Comparison of ENCODE assay signal across 24 cellular contexts in the genomic region with DNA sequence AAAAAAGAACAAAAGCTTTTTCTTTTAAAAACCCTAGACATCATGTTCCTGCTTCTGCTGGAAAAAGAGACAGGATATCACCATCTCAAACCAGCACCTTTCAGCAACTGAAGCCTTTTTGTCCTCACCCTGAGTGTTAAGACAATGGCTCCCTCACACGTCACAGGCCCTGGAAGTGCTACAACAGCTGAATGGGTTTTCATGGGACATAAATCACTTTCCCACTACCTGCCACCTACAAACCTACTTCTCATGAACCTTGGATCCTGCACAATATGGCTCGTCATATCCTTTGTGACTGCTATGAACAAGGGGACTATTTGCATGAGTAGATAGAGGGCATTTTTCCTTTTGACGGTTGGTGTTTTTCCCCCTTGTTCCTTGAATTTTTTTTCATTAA.
A peak's percentile ranks its signal among the peaks of the same experiment; 100 is the strongest.
DNase-seq lines count a peak whose midpoint lies in the region; ATAC-seq and TF ChIP-seq lines count a peak whose summit lies in the region.
"Had no signal": no experiment of that assay in that cellular context is flagged by ENCODE, and none has a peak within 500 bp of the region (broad histone marks: within the 10 kb centered on the region; RNA-seq: fewer than 3 reads in every experiment).

No MANE protein-coding gene starts in this region.

- no peak for TF ChIP-seq CTCF in natural killer cell (IDR thresholded peaks at IDR 0.05)

- H3K36me3 ChIP-seq in SJCRH30 (no peaks in the 10 kb centered on the region), rectal smooth muscle tissue (ENCODE audit: control insufficient read depth, insufficient read depth, low read length) (no peaks in the 10 kb centered on the region)
- H3K36me3 ChIP-seq: BLaER1, lower lobe of right lung, MG63, ovary, vagina had no signal

- no peak overlapping the region for H3K9ac ChIP-seq in rectal smooth muscle tissue (ENCODE audit: low read length)
- H3K9ac ChIP-seq: BLaER1 had no signal

- DNase-seq in NCI-H510A treated with DMSO at 0.1 percent for 48 hours (lab: John Stamatoyannopoulos, UW): peak; percentile 8
- DNase-seq in NCI-H510A (lab: John Stamatoyannopoulos, UW): no peak
- peak; percentile 85 to 97 for DNase-seq in SJCRH30
- DNase-seq in globus pallidus (ENCODE audit: low spot score): peak; percentile 77
- no peak for DNase-seq in HK-2 (ENCODE audit: unreplicated experiment)
- no peak for DNase-seq in activated CD8-positive, alpha-beta memory T cell treated with anti-CD3 and anti-CD28 coated beads, Interleukin-2, amount 50 U/mL, for 48 hours
- DNase-seq in natural killer cell: no peak
- DNase-seq: activated CD4-positive, alpha-beta T cell treated with anti-CD3 and anti-CD28 coated beads, Interleukin-2, amount 10 ng/mL, durations not matched to agents 24 days and 14 days; dermis blood vessel endothelial cell; foreskin fibroblast; GDM1; lower lobe of right lung; MG63; NCI-H1694; NCI-H2227 treated with DMSO at 0.1 percent for 48 hours; ovary; stimulated activated CD4-positive, alpha-beta T cell treated with anti-CD3 and anti-CD28 coated beads, Interleukin-15, amount 100 ng/mL, for 24 hours; T-helper 1 cell; testis had no signal

- H3K27me3 ChIP-seq in SJCRH30 (no peaks in the 10 kb centered on the region), rectal smooth muscle tissue (ENCODE audit: control insufficient read depth, insufficient read depth, low read length) (no peaks in the 10 kb centered on the region)
- H3K27me3 ChIP-seq: BLaER1, MG63, ovary, testis, vagina had no signal

- no peak overlapping the region for H3K27ac Mint-ChIP-seq in natural killer cell
- H3K27ac Mint-ChIP-seq: activated CD4-positive, alpha-beta T cell treated with anti-CD3 and anti-CD28 coated beads, Interleukin-2, amount 10 ng/mL, durations not matched to agents 24 days and 14 days had no signal

- peaks cover 17 to 30% of the 10 kb centered on the region in 2 donors for H3K4me1 Mint-ChIP-seq in natural killer cell

- no peaks in the 10 kb centered on the region for H3K9me3 ChIP-seq in SJCRH30 (replicated peaks)
- H3K9me3 ChIP-seq: BLaER1, lower lobe of right lung, MG63, ovary, testis, vagina had no signal

- H3K4me1 ChIP-seq in SJCRH30 (peaks cover 38% of the 10 kb centered on the region), rectal smooth muscle tissue (ENCODE audit: control insufficient read depth, insufficient read depth, low read length) (peaks cover 21% of the 10 kb centered on the region)
- H3K4me1 ChIP-seq: lower lobe of right lung had no signal

- no peaks in the 10 kb centered on the region for H3K36me3 Mint-ChIP-seq in natural killer cell

- no peaks in the 10 kb centered on the region for H3K27me3 Mint-ChIP-seq in natural killer cell (ENCODE audit: low read depth in 2 of 2)
- H3K27me3 Mint-ChIP-seq: activated CD4-positive, alpha-beta T cell treated with anti-CD3 and anti-CD28 coated beads, Interleukin-2, amount 10 ng/mL, durations not matched to agents 24 days and 14 days had no signal

- ATAC-seq in natural killer cell: no peak
- ATAC-seq: sciatic nerve had no signal

- no peak overlapping the region for H3K4me3 ChIP-seq in SJCRH30
- H3K4me3 ChIP-seq in rectal smooth muscle tissue (ENCODE audit: low read length): no peak overlapping the region
- H3K4me3 ChIP-seq: BLaER1, lower lobe of right lung, MG63, ovary, testis, vagina had no signal

- H3K9me3 Mint-ChIP-seq in natural killer cell: no peaks in the 10 kb centered on the region
- H3K9me3 Mint-ChIP-seq: activated CD4-positive, alpha-beta T cell treated with anti-CD3 and anti-CD28 coated beads, Interleukin-2, amount 10 ng/mL, durations not matched to agents 24 days and 14 days had no signal

- H3K27ac ChIP-seq in SJCRH30 (peak overlapping the region; percentile 83), rectal smooth muscle tissue (ENCODE audit: low read depth, low read length) (peak overlapping the region; percentile 7)
- H3K27ac ChIP-seq: BLaER1, epithelial cell of prostate, lower lobe of right lung had no signal

- no peak overlapping the region for H3K4me3 Mint-ChIP-seq in natural killer cell
- H3K4me3 Mint-ChIP-seq: activated CD4-positive, alpha-beta T cell treated with anti-CD3 and anti-CD28 coated beads, Interleukin-2, amount 10 ng/mL, durations not matched to agents 24 days and 14 days had no signal

- intact Hi-C loops in natural killer cell (cut with micrococcal nuclease): no loop called here

Comparison
In these comparisons a context has a peak if more than half of its experiments do, and no peak if none do; other contexts are left out.
1. DNase-seq: peak in NCI-H510A treated with DMSO at 0.1 percent for 48 hours (single experiment), SJCRH30 (2 of 2) and globus pallidus (single experiment); none in NCI-H510A (single experiment), HK-2 (single experiment), activated CD8-positive, alpha-beta memory T cell treated with anti-CD3 and anti-CD28 coated beads, Interleukin-2, amount 50 U/mL, for 48 hours (single experiment) and natural killer cell (single experiment).